Comparison of ENCODE assay signal across 8 cellular contexts in genomic region chr3:71066849-71067261, GRCh38.
DNase-seq lines count a peak whose midpoint lies in the region; ATAC-seq, FAIRE-seq and TF ChIP-seq lines count a peak whose summit lies in the region.

No MANE protein-coding gene starts in this region.

- no peaks in the 10 kb centered on the region for H3K9me2 ChIP-seq in Karpas-422 (replicated peaks; ENCODE audit: insufficient read depth, low read length)

- peaks cover 8% of the 10 kb centered on the region for H3K36me3 Mint-ChIP-seq in activated CD4-positive, alpha-beta memory T cell treated with anti-CD3 and anti-CD28 coated beads, Interleukin-2, amount 10 ng/mL, durations not matched to agents 7 days and 5 days (ENCODE audit: low read depth)

- TF ChIP-seq RAD21 in A549 (conservative IDR thresholded peaks at IDR 0.05 in 1 of 2, IDR thresholded peaks at IDR 0.05 in 1 of 2), result no peak

- TF ChIP-seq CTCF in A549 (IDR thresholded peaks at IDR 0.05), result no peak
- TF ChIP-seq CTCF in right atrium auricular region (IDR thresholded peaks at IDR 0.05), result no peak
- TF ChIP-seq CTCF in adrenal gland (IDR thresholded peaks at IDR 0.05), result no peak

- peaks cover 92% of the 10 kb centered on the region for H3K79me2 ChIP-seq in Karpas-422 (ENCODE audit: low read length)

- H3K27me3 ChIP-seq in Karpas-422 (ENCODE audit: low read length), result no peaks in the 10 kb centered on the region
- no peaks in the 10 kb centered on the region for H3K27me3 ChIP-seq in right atrium auricular region
- H3K27me3 ChIP-seq in adrenal gland, result no peaks in the 10 kb centered on the region

- H3K9me3 ChIP-seq in A549 (no peaks in the 10 kb centered on the region), Karpas-422 (ENCODE audit: low read length) (no peaks in the 10 kb centered on the region), right atrium auricular region (no peaks in the 10 kb centered on the region), adrenal gland (replicated peaks in 1 of 3) (no peaks in the 10 kb centered on the region)

- no peaks in the 10 kb centered on the region; the same call in 1 of the 2 replicates for H3K36me3 ChIP-seq in Karpas-422 (ENCODE audit: insufficient read depth, low read length)
- no peaks in the 10 kb centered on the region for H3K36me3 ChIP-seq in right atrium auricular region
- H3K36me3 ChIP-seq in adrenal gland (replicated peaks in 1 of 2), result no peaks in the 10 kb centered on the region

- H4K20me1 ChIP-seq in Karpas-422 (ENCODE audit: insufficient read depth, low read depth, low read length), result peaks cover 44% of the 10 kb centered on the region; the same call in 1 of the 2 replicates

- WGBS in A549 (ENCODE audit: missing lambda C conversion rate), result 34% methylated on average over 3 of the region's 3 CpGs
- 42 to 64% (median 61%) methylated on average over 3 of the region's 3 CpGs for WGBS in adrenal gland, 4 donors

- intact Hi-C loops in adrenal gland (cut with DNase I), result no loop called here

- no peaks in the 10 kb centered on the region for H3K27me3 Mint-ChIP-seq in activated CD4-positive, alpha-beta memory T cell treated with anti-CD3 and anti-CD28 coated beads, Interleukin-2, amount 10 ng/mL, durations not matched to agents 7 days and 5 days

- H3K4me3 ChIP-seq in A549 (no peak overlapping the region), Karpas-422 (ENCODE audit: low read length) (peak overlapping the region; percentile 73), right atrium auricular region (no peak overlapping the region), adrenal gland (no peak overlapping the region)

- H2AFZ ChIP-seq in Karpas-422 (ENCODE audit: low read length), result no peak overlapping the region

- H3K27ac Mint-ChIP-seq in activated CD4-positive, alpha-beta memory T cell treated with anti-CD3 and anti-CD28 coated beads, Interleukin-2, amount 10 ng/mL, durations not matched to agents 7 days and 5 days, result peak overlapping the region; percentile 92

- peaks cover 51% of the 10 kb centered on the region for H3K4me1 ChIP-seq in A549
- peaks cover 91% of the 10 kb centered on the region for H3K4me1 ChIP-seq in Karpas-422 (ENCODE audit: low read length)
- peaks cover 0 to 54% of the 10 kb centered on the region in 2 donors for H3K4me1 ChIP-seq in right atrium auricular region
- peaks cover 19 to 39% of the 10 kb centered on the region in 2 donors for H3K4me1 ChIP-seq in adrenal gland (replicated peaks in 1 of 2)

- ATAC-seq in A549, result no peak

- peak overlapping the region; percentile 85 for H3K4me3 Mint-ChIP-seq in activated CD4-positive, alpha-beta memory T cell treated with anti-CD3 and anti-CD28 coated beads, Interleukin-2, amount 10 ng/mL, durations not matched to agents 7 days and 5 days

- peaks cover 48% of the 10 kb centered on the region for H3K4me1 Mint-ChIP-seq in activated CD4-positive, alpha-beta memory T cell treated with anti-CD3 and anti-CD28 coated beads, Interleukin-2, amount 10 ng/mL, durations not matched to agents 7 days and 5 days

- TF ChIP-seq EP300 in A549 (IDR thresholded peaks at IDR 0.05), result no peak

- peak overlapping the region; percentile 87 for H3K4me2 ChIP-seq in A549
- H3K4me2 ChIP-seq in Karpas-422 (ENCODE audit: low read depth, low read length, poor library complexity, severe bottlenecking), result peak overlapping the region; percentile 76

- H3K9me3 Mint-ChIP-seq in activated CD4-positive, alpha-beta memory T cell treated with anti-CD3 and anti-CD28 coated beads, Interleukin-2, amount 10 ng/mL, durations not matched to agents 7 days and 5 days, result no peaks in the 10 kb centered on the region

- no peak for FAIRE-seq in A549 (lab: Jason Lieb, UNC)

- POLR2A ChIA-PET in A549 (lab: Yijun Ruan, JAX), result no interaction called here
- POLR2A ChIA-PET in activated CD4-positive, alpha-beta memory T cell treated with anti-CD3 and anti-CD28 coated beads, Interleukin-2, amount 10 ng/mL, durations not matched to agents 7 days and 5 days (lab: Charles Lee), result interaction anchor here (0.6 to 6.9 kb wide), 2 partner anchors 63 to 334 kb away, joined by 3 to 76 read pairs; no protein-coding TSS in a partner anchor

- CTCF ChIA-PET in A549 (lab: Yijun Ruan, JAX), result no interaction called here
- CTCF ChIA-PET in activated CD4-positive, alpha-beta memory T cell treated with anti-CD3 and anti-CD28 coated beads, Interleukin-2, amount 10 ng/mL, durations not matched to agents 7 days and 5 days (lab: Charles Lee), result no interaction called here

- H3K27ac ChIP-seq in A549 (peak overlapping the region; percentile 7 to 58; a peak in 4 of 6 replicates), Karpas-422 (ENCODE audit: low read length) (peak overlapping the region; percentile 92), right atrium auricular region (peak overlapping the region; percentile 94 to 97), adrenal gland (no peak overlapping the region)

- TF ChIP-seq POLR2A in A549 (IDR thresholded peaks at IDR 0.05; ENCODE audit: low read length) (no peak), adrenal gland (IDR thresholded peaks at IDR 0.05) (no peak)

- DNase-seq in A549 (ENCODE audit: low read depth in 1 of 2, low spot score in 1 of 2), result no peak
- peak; percentile 78 for DNase-seq in Karpas-422
- DNase-seq in activated CD4-positive, alpha-beta memory T cell treated with anti-CD3 and anti-CD28 coated beads, Interleukin-2, amount 10 ng/mL, durations not matched to agents 7 days and 5 days, result peak; percentile 45
- DNase-seq in right atrium auricular region (ENCODE audit: low spot score), result peak; percentile 65
- DNase-seq in stimulated activated naive CD4-positive, alpha-beta T cell treated with Interleukin-2 at 50 U/mL for 16 hours (lab: John Stamatoyannopoulos, UW), result peak; percentile 52
- no peak for DNase-seq in middle frontal gyrus (ENCODE audit: extremely low spot score, low spot score)
- no peak for DNase-seq in adrenal gland
- DNase-seq in SW480 (ENCODE audit: low spot score), result no peak

- peak overlapping the region; percentile 67 for H3K9ac ChIP-seq in Karpas-422 (ENCODE audit: low read length)

TF ChIP-seq in A549, 52 proteins besides CTCF, POLR2A, EP300 and RAD21:
- TF ChIP-seq POLR2AphosphoS2 (conservative IDR thresholded peaks at IDR 0.05; ENCODE audit: low read length) (no peak), HEYL (CRISPR knock-in tag; IDR thresholded peaks at IDR 0.05) (no peak), CEBPB (IDR thresholded peaks at IDR 0.05) (peak; percentile 27 to 40; a peak in 2 of 4 replicates)

Comparison
In these comparisons a context has a peak if more than half of its experiments do, and no peak if none do; other contexts are left out.
1. DNase-seq: peak in Karpas-422 (single experiment), activated CD4-positive, alpha-beta memory T cell treated with anti-CD3 and anti-CD28 coated beads, Interleukin-2, amount 10 ng/mL, durations not matched to agents 7 days and 5 days (single experiment), right atrium auricular region (single experiment) and stimulated activated naive CD4-positive, alpha-beta T cell treated with Interleukin-2 at 50 U/mL for 16 hours (single experiment); none in A549 (0 of 2), middle frontal gyrus (single experiment), adrenal gland (0 of 7) and SW480 (single experiment).
2. H3K27ac ChIP-seq: peak in A549 (2 of 2), Karpas-422 (single experiment) and right atrium auricular region (2 of 2); none in adrenal gland (0 of 5).